In genomic region chr20:4504814-4505213, GRCh38 we compare ENCODE assay signal across 29 cellular contexts.
"Had no signal": no experiment of that assay in that cellular context is flagged by ENCODE, and none has a peak within 500 bp of the region (broad histone marks: within the 10 kb centered on the region; RNA-seq: fewer than 3 reads in every experiment).

No MANE protein-coding gene starts in this region.

- H3K27me3 ChIP-seq: colonic mucosa, esophagus muscularis mucosa, esophagus squamous epithelium, foreskin keratinocyte, gastrocnemius medialis, gastroesophageal sphincter, hepatocyte had no signal

- H3K4me3 ChIP-seq: colonic mucosa, coronary artery, dorsolateral prefrontal cortex, esophagus muscularis mucosa, esophagus squamous epithelium, gastrocnemius medialis, gastroesophageal sphincter, heart left ventricle, heart right ventricle, hepatocyte had no signal

- H3K4me1 ChIP-seq: colonic mucosa, esophagus muscularis mucosa, esophagus squamous epithelium, gastrocnemius medialis, gastroesophageal sphincter, heart left ventricle, heart right ventricle had no signal

- H3K79me2 ChIP-seq: hepatocyte had no signal

- H3K36me3 ChIP-seq: colonic mucosa, esophagus muscularis mucosa, esophagus squamous epithelium, gastrocnemius medialis, gastroesophageal sphincter, heart left ventricle, heart right ventricle had no signal

- ATAC-seq: effector memory CD8-positive, alpha-beta T cell; esophagus mucosa; foreskin keratinocyte; gastrocnemius medialis; gastroesophageal sphincter; heart left ventricle; heart right ventricle had no signal

- H3K9me3 ChIP-seq: colonic mucosa, gastrocnemius medialis had no signal

- DNase-seq: colonic mucosa; cortex of kidney; dermis blood vessel endothelial cell; dorsolateral prefrontal cortex; effector CD4-positive, alpha-beta T cell; effector CD8-positive, alpha-beta T cell; effector memory CD4-positive, alpha-beta T cell; effector memory CD8-positive, alpha-beta T cell; endodermal cell; erythroblast; esophagus squamous epithelium; foreskin fibroblast; foreskin keratinocyte; foreskin melanocyte; gastrocnemius medialis; glutamatergic neuron; head of caudate nucleus; heart left ventricle; heart right ventricle had no signal

- H3K4me2 ChIP-seq: hepatocyte had no signal

- H3K27ac ChIP-seq: colonic mucosa, coronary artery, dorsolateral prefrontal cortex, epithelial cell of prostate, esophagus muscularis mucosa, esophagus squamous epithelium, foreskin keratinocyte, gastrocnemius medialis, gastroesophageal sphincter, heart left ventricle, heart right ventricle, hepatocyte had no signal

- H2AFZ ChIP-seq: hepatocyte had no signal

- FAIRE-seq: colon, endometrium, endothelial cell of umbilical vein, frontal cortex had no signal
